In the genomic region with DNA sequence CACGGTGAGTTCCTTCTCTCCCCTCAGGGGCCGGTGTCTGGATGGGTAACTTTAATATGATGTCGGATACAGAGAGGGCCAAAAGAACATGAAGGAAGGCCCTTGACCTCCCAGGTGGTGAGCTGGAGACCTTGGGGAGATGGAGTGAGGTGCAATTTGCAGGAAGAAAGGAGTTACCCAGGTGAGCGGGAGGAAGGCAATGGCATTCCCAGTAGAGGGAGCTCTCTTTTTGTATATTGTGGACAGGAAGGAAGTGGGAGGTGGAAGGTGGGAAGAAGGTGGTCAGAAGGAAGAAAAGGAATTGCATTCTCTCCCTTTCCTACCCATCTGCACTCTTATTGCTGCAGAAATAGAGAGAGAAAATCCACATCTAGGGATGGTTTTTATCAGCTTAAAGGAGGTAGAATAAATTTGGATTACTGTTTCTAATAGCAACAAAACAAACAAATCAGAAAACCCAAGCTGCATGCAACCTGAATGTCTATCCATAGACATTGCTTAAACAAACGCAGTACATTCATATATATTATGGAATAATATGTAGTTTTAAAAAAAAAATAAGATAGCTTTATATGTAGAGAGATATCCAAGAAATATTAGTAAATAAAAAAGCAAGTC, we compare ENCODE assay signal across 9 cellular contexts.
A peak's percentile ranks its signal among the peaks of the same experiment; 100 is the strongest.
DNase-seq lines count a peak whose midpoint lies in the region; ATAC-seq and TF ChIP-seq lines count a peak whose summit lies in the region.
"Had no signal": no experiment of that assay in that cellular context is flagged by ENCODE, and none has a peak within 500 bp of the region (broad histone marks: within the 10 kb centered on the region; RNA-seq: fewer than 3 reads in every experiment).

No MANE protein-coding gene starts in this region.

- H3K27ac ChIP-seq in hepatocyte (no peak overlapping the region), adrenal gland (no peak overlapping the region)

- intact Hi-C loops in adrenal gland (cut with DNase I), result no loop called here

- peak overlapping the region; percentile 15 for H3K4me2 ChIP-seq in hepatocyte

- DNase-seq in ACHN (peak; percentile 47), HuH-7 (ENCODE audit: low spot score) (peak; percentile 34), RKO (ENCODE audit: low spot score) (peak; percentile 19), hepatocyte (ENCODE audit: low spot score) (peak; percentile 69), adrenal gland (no peak)
- DNase-seq: activated CD4-positive, alpha-beta T cell treated with anti-CD3 and anti-CD28 coated beads, Interleukin-2, amount 50 U/mL, for 1 hour had no signal

- H3K4me1 ChIP-seq in hepatocyte (ENCODE audit: insufficient read depth) (peaks cover 19% of the 10 kb centered on the region), adrenal gland (replicated peaks in 1 of 2) (peaks cover 23 to 26% of the 10 kb centered on the region in 2 donors)

- H3K4me3 ChIP-seq in hepatocyte (no peak overlapping the region), adrenal gland (no peak overlapping the region)

- H2AFZ ChIP-seq in hepatocyte, result no peak overlapping the region

- no peaks in the 10 kb centered on the region for H3K27me3 ChIP-seq in hepatocyte
- no peaks in the 10 kb centered on the region for H3K27me3 ChIP-seq in adrenal gland

- no peaks in the 10 kb centered on the region for H3K9me3 ChIP-seq in hepatocyte (ENCODE audit: low read depth)
- H3K9me3 ChIP-seq in adrenal gland (replicated peaks in 1 of 3), result no peaks in the 10 kb centered on the region

- no peaks in the 10 kb centered on the region for H3K36me3 ChIP-seq in hepatocyte (replicated peaks; ENCODE audit: insufficient read depth, low read depth)
- H3K36me3 ChIP-seq in adrenal gland (replicated peaks in 1 of 2), result no peaks in the 10 kb centered on the region

- in situ Hi-C loops in ACHN (cut with HindIII; ENCODE audit: low pct_ligation_motif_present, low pct_unique_long_range_greater_than_20kb, low sequenced_read_pairs), result no loop called here

- ATAC-seq in GM19467 (IDR thresholded peaks at IDR 0.05; ENCODE audit: unreplicated experiment), result no peak
- ATAC-seq in GM21367 (IDR thresholded peaks at IDR 0.05; ENCODE audit: unreplicated experiment), result no peak
- no peak for ATAC-seq in GM18909 (IDR thresholded peaks at IDR 0.05; ENCODE audit: poor library complexity, unreplicated experiment)

- WGBS in hepatocyte (ENCODE audit: low lambda C conversion rate, missing lambda C conversion rate), result 54% methylated on average over 5 of the region's 5 CpGs
- 64 to 74% (median 71%) methylated on average over 4 to 5 of the region's 5 CpGs for WGBS in adrenal gland, 4 donors

- no peaks in the 10 kb centered on the region for H3K79me2 ChIP-seq in hepatocyte

- TF ChIP-seq CTCF in hepatocyte (IDR thresholded peaks at IDR 0.05; ENCODE audit: poor library complexity) (peak; percentile 55), adrenal gland (IDR thresholded peaks at IDR 0.05) (no peak)

- no peak for TF ChIP-seq POLR2A in adrenal gland (IDR thresholded peaks at IDR 0.05)

- H3K9me2 ChIP-seq in hepatocyte (replicated peaks; ENCODE audit: insufficient read depth), result no peaks in the 10 kb centered on the region

- H4K20me1 ChIP-seq in hepatocyte (ENCODE audit: insufficient read depth, poor library complexity, severe bottlenecking), result no peaks in the 10 kb centered on the region

Comparison
In these comparisons a context has a peak if more than half of its experiments do, and no peak if none do; other contexts are left out.
1. DNase-seq: peak in ACHN (single experiment), HuH-7 (single experiment), RKO (single experiment) and hepatocyte (single experiment); none in adrenal gland (0 of 7).